Comparison of ENCODE assay signal across 15 cellular contexts in the genomic region with DNA sequence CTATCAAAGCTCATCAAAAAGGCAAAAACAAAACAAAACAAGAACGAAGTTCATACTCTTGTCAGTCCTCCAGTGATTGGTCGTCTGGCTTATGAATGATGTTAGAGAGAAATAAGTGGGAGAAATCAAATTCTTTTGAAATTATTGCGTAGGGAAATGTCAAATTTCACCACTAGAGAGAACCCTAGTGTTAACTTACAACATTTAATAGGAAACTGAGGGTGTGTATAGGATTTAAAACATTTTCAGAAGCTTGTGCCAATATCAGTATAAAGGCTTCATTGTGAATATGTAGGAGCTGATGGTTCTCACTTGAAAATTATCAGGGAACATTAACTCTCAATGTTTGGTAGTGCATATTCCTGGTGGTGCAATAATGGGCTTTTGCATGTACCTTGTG. TPM values are rescaled to one million over a fixed set of nuclear protein-coding genes. Genes with fewer than 3 reads are reported as not detected.
DNase-seq lines count a peak whose midpoint lies in the region; ATAC-seq and TF ChIP-seq lines count a peak whose summit lies in the region.
"Had no signal": no experiment of that assay in that cellular context is flagged by ENCODE, and none has a peak within 500 bp of the region (broad histone marks: within the 10 kb centered on the region; RNA-seq: fewer than 3 reads in every experiment).

No MANE protein-coding gene starts in this region.

- in situ Hi-C loops in ACHN (cut with HindIII; ENCODE audit: low pct_ligation_motif_present, low pct_unique_long_range_greater_than_20kb, low sequenced_read_pairs) = no loop called here

- no peaks in the 10 kb centered on the region for H3K9me3 ChIP-seq in ascending aorta
- H3K9me3 ChIP-seq in gastroesophageal sphincter = no peaks in the 10 kb centered on the region

- H3K27me3 ChIP-seq in ascending aorta (no peaks in the 10 kb centered on the region), gastroesophageal sphincter (no peaks in the 10 kb centered on the region)

- TF ChIP-seq EP300 in gastroesophageal sphincter (IDR thresholded peaks at IDR 0.05) = no peak

- 42 to 53% methylated on average over 3 of the region's 3 CpGs for WGBS in gastroesophageal sphincter (ENCODE audit: low coverage in 1 of 2), 2 donors

- ATAC-seq in gastroesophageal sphincter = peak; percentile 20
- ATAC-seq in HG03159 (IDR thresholded peaks at IDR 0.05; ENCODE audit: unreplicated experiment) = no peak
- no peak for ATAC-seq in HG02981 (IDR thresholded peaks at IDR 0.05; ENCODE audit: unreplicated experiment)

- H3K36me3 ChIP-seq in ascending aorta (no peaks in the 10 kb centered on the region), gastroesophageal sphincter (no peaks in the 10 kb centered on the region)

- H3K27ac ChIP-seq in C4-2B (no peak overlapping the region), ascending aorta (peak overlapping the region; percentile 73 to 75), gastroesophageal sphincter (peak overlapping the region in 3 of 4 donors; percentile 9 to 63 (median 56))

- H3K4me1 ChIP-seq in ascending aorta (peaks cover 5 to 26% of the 10 kb centered on the region in 2 donors), gastroesophageal sphincter (peaks cover 6 to 23% (median 9%) of the 10 kb centered on the region in 3 donors)

- intact Hi-C loops in ascending aorta (cut with DNase I) = loop anchor here (2.0 kb wide), 1 partner anchor 261 kb away; no protein-coding TSS in a partner anchor

- no peak overlapping the region for H3K4me3 ChIP-seq in ascending aorta
- no peak overlapping the region for H3K4me3 ChIP-seq in gastroesophageal sphincter
- no peak overlapping the region for H3K4me3 ChIP-seq in retinal pigment epithelial cell (ENCODE audit: low read length)

- no peak for DNase-seq in ascending aorta (ENCODE audit: low spot score in 2 of 2)
- no peak for DNase-seq in retinal pigment epithelial cell (ENCODE audit: low read depth)
- no peak for DNase-seq in activated naive CD4-positive, alpha-beta T cell treated with anti-CD3 and anti-CD28 coated beads, Interleukin-2, amount 50 U/mL, for 16 hours
- DNase-seq in ACHN = no peak
- DNase-seq: activated T-cell treated with anti-CD3 and anti-CD28 coated beads for 4 hours; CD4-positive, CD25-positive, alpha-beta regulatory T cell; H9; NCI-H446; SHP77 had no signal

- peak; percentile 26 for TF ChIP-seq CTCF in C4-2B (conservative IDR thresholded peaks at IDR 0.05)
- TF ChIP-seq CTCF in ascending aorta (IDR thresholded peaks at IDR 0.05) = peak in 2 of 3 experiments; percentile 11 to 44
- peak in 3 of 4 experiments; percentile 34 to 45 (median 36) for TF ChIP-seq CTCF in gastroesophageal sphincter (IDR thresholded peaks at IDR 0.05)
- peak; percentile 17 for TF ChIP-seq CTCF in retinal pigment epithelial cell (conservative IDR thresholded peaks at IDR 0.05; ENCODE audit: low read depth, low read length)

- no peak for TF ChIP-seq POLR2A in gastroesophageal sphincter (IDR thresholded peaks at IDR 0.05)

RNA-seq across cellular contexts. Expression of a gene that starts 17.4 kb away (rescaled TPM):
- total RNA-seq in ascending aorta = not detected
- total RNA-seq in gastroesophageal sphincter = under 1 TPM in 1 of 4 donors, not detected in 3; 0.19 TPM
- total RNA-seq: CD4-positive, CD25-positive, alpha-beta regulatory T cell; H9; M059J; mesothelial cell of epicardium had no signal

RNA-seq across cellular contexts. Expression of a gene that starts 57.6 kb away (rescaled TPM):
- total RNA-seq in ascending aorta = 0.96 TPM
- 10 to 100 TPM in 1 of 4 donors, 1 to 10 TPM in 3; 1.1 to 10.9 (median 4.1) TPM for total RNA-seq in gastroesophageal sphincter
- total RNA-seq: CD4-positive, CD25-positive, alpha-beta regulatory T cell; H9; M059J; mesothelial cell of epicardium had no signal
